ENCODE assay signal across 8 cellular contexts in the genomic region with DNA sequence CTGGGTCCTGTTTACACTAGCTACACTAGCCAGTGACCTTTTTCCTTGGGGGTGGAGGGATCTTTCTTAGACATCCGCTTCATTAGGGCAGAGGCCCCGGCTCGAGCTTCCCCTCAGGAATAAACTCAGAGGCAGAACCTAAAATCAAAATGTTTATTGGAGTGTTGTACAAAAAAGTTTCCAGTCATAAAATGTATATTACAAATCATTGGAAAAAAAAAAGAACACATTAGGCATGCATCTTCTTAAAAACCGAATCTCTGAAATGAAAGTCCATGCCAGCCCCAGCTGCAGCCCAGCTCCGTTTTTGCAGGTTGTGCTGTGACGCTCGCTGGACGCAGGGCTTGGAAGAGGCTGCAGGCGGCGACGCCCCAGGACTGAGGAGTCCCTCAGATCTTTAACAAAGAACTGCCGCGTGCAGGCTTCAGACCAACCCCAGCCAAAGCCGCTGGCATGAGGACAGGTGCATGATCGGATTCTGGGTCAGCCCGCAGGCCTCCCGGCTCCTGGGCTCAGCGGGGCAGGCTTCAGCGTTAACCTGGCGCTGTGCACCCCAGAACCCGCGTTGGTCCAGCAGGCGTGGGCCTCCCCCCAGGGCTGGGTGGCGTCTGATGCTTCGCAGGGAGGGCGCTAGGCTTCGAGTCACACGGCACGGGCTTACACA. TPM values are rescaled to one million over a fixed set of nuclear protein-coding genes. Genes with fewer than 3 reads are reported as not detected.
DNase-seq lines count a peak whose midpoint lies in the region; ATAC-seq and TF ChIP-seq lines count a peak whose summit lies in the region.

No MANE protein-coding gene starts in this region.

- no peak for DNase-seq in activated naive CD4-positive, alpha-beta T cell treated with anti-CD3 and anti-CD28 coated beads for 36 hours
- no peak for DNase-seq in activated naive CD4-positive, alpha-beta T cell treated with anti-CD3 and anti-CD28 coated beads, Interleukin-2, amount 50 U/mL, for 16 hours
- DNase-seq in WTC11 (ENCODE audit: low spot score), result peak; percentile 68
- DNase-seq in foreskin melanocyte, result peak; percentile 26
- no peak for DNase-seq in osteocyte (ENCODE audit: extremely low spot score, unreplicated experiment)
- DNase-seq in NK-92 (lab: John Stamatoyannopoulos, UW; ENCODE audit: unreplicated experiment), result no peak

- ATAC-seq in WTC11, result peak; percentile 8
- ATAC-seq in HG02588 (IDR thresholded peaks at IDR 0.05; ENCODE audit: unreplicated experiment), result no peak
- no peak for ATAC-seq in GM18861 (IDR thresholded peaks at IDR 0.05; ENCODE audit: unreplicated experiment)

- peaks cover 13% of the 10 kb centered on the region for H3K4me1 Mint-ChIP-seq in activated naive CD4-positive, alpha-beta T cell treated with anti-CD3 and anti-CD28 coated beads for 36 hours (ENCODE audit: low read depth)
- H3K4me1 Mint-ChIP-seq in WTC11 (peaks cover 27% of the 10 kb centered on the region), osteocyte (ENCODE audit: unreplicated experiment) (peaks cover 17% of the 10 kb centered on the region)

- no peaks in the 10 kb centered on the region for H3K9me3 Mint-ChIP-seq in activated naive CD4-positive, alpha-beta T cell treated with anti-CD3 and anti-CD28 coated beads for 36 hours
- H3K9me3 Mint-ChIP-seq in WTC11, result no peaks in the 10 kb centered on the region
- H3K9me3 Mint-ChIP-seq in osteocyte (ENCODE audit: unreplicated experiment), result no peaks in the 10 kb centered on the region

- TF ChIP-seq CTCF in WTC11 (IDR thresholded peaks at IDR 0.05) (no peak), osteocyte (IDR thresholded peaks at IDR 0.05) (no peak)

- peak overlapping the region; percentile 96 for H3K27ac Mint-ChIP-seq in activated naive CD4-positive, alpha-beta T cell treated with anti-CD3 and anti-CD28 coated beads for 36 hours
- H3K27ac Mint-ChIP-seq in WTC11 (peak overlapping the region; percentile 97), osteocyte (ENCODE audit: unreplicated experiment) (peak overlapping the region; percentile 98)

- POLR2A ChIA-PET in WTC11 (lab: Charles Lee), result interaction anchor here (0.6 to 2.4 kb wide), 12 partner anchors 25 to 1112 kb away, joined by 3 to 14 read pairs (median 4); partner anchors contain the start of genes GADD45B, LMNB2 and LSM7

- H3K4me3 Mint-ChIP-seq in activated naive CD4-positive, alpha-beta T cell treated with anti-CD3 and anti-CD28 coated beads for 36 hours, result peak overlapping the region; percentile 93
- peak overlapping the region; percentile 88 for H3K4me3 Mint-ChIP-seq in WTC11
- H3K4me3 Mint-ChIP-seq in osteocyte (ENCODE audit: unreplicated experiment), result peak overlapping the region; percentile 92

- H3K27me3 Mint-ChIP-seq in activated naive CD4-positive, alpha-beta T cell treated with anti-CD3 and anti-CD28 coated beads for 36 hours (ENCODE audit: low read depth), result no peaks in the 10 kb centered on the region
- H3K27me3 Mint-ChIP-seq in WTC11 (ENCODE audit: low read depth) (no peaks in the 10 kb centered on the region), osteocyte (ENCODE audit: unreplicated experiment) (no peaks in the 10 kb centered on the region)

- CTCF ChIA-PET in activated naive CD4-positive, alpha-beta T cell treated with anti-CD3 and anti-CD28 coated beads for 36 hours (lab: Charles Lee), result no interaction called here
- CTCF ChIA-PET in WTC11 (lab: Charles Lee), result interaction anchor here (0.6 to 3.0 kb wide), 15 partner anchors 11 to 1142 kb away, joined by 3 to 19 read pairs (median 5); partner anchors contain the start of genes GADD45B and LMNB2

- intact Hi-C loops in activated naive CD4-positive, alpha-beta T cell treated with anti-CD3 and anti-CD28 coated beads for 36 hours (cut with micrococcal nuclease), result no loop called here

- peaks cover 19% of the 10 kb centered on the region for H3K36me3 Mint-ChIP-seq in activated naive CD4-positive, alpha-beta T cell treated with anti-CD3 and anti-CD28 coated beads for 36 hours (ENCODE audit: low read depth)
- H3K36me3 Mint-ChIP-seq in WTC11 (peaks cover 11% of the 10 kb centered on the region), osteocyte (ENCODE audit: unreplicated experiment) (peaks cover 6% of the 10 kb centered on the region)

TF ChIP-seq in WTC11, 78 proteins besides CTCF, POLR2A, EP300 and RAD21:
- TF ChIP-seq ERG (CRISPR knock-in tag; IDR thresholded peaks at IDR 0.05) (no peak), ZNF281 (CRISPR knock-in tag; IDR thresholded peaks at IDR 0.05) (no peak), ZNF138 (CRISPR knock-in tag; conservative IDR thresholded peaks at IDR 0.05) (no peak), TP53 (CRISPR knock-in tag; IDR thresholded peaks at IDR 0.05) (no peak), FOXP1 (CRISPR knock-in tag; IDR thresholded peaks at IDR 0.05; ENCODE audit: borderline replicate concordance) (no peak), ZNF671 (CRISPR knock-in tag; IDR thresholded peaks at IDR 0.05) (no peak)
- TF ChIP-seq, protein P1, sequence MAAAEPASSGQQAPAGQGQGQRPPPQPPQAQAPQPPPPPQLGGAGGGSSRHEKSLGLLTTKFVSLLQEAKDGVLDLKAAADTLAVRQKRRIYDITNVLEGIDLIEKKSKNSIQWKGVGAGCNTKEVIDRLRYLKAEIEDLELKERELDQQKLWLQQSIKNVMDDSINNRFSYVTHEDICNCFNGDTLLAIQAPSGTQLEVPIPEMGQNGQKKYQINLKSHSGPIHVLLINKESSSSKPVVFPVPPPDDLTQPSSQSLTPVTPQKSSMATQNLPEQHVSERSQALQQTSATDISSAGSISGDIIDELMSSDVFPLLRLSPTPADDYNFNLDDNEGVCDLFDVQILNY (CRISPR knock-in tag; IDR thresholded peaks at IDR 0.05), result no peak
TF ChIP-seq in WTC11: peak in this region for 0.

RNA-seq across cellular contexts. Expression of gene TIMM13, which starts 0.8 kb away (rescaled TPM):
- 10 to 100 TPM; 67.3 to 70.8 TPM for total RNA-seq in activated naive CD4-positive, alpha-beta T cell treated with anti-CD3 and anti-CD28 coated beads for 36 hours
- total RNA-seq in WTC11 (2021) (296 to 342 TPM (median 309 TPM) in 3 replicates), osteocyte (108 and 109 TPM in 2 replicates)

RNA-seq across cellular contexts. Expression of gene LMNB2, which starts 28.6 kb away (rescaled TPM):
- total RNA-seq in activated naive CD4-positive, alpha-beta T cell treated with anti-CD3 and anti-CD28 coated beads for 36 hours, result 100 to 1,000 TPM in 1 of 2 experiments, 10 to 100 TPM in 1; 97.7 to 101 TPM
- 204 to 216 TPM (median 212 TPM) in 3 replicates for total RNA-seq in WTC11 (2021)
- 40.2 and 40.8 TPM in 2 replicates for total RNA-seq in osteocyte

RNA-seq across cellular contexts. Expression of gene GADD45B, which starts 47.8 kb away (rescaled TPM):
- total RNA-seq in activated naive CD4-positive, alpha-beta T cell treated with anti-CD3 and anti-CD28 coated beads for 36 hours, result 100 to 1,000 TPM; 107 to 112 TPM
- total RNA-seq in WTC11 (2021) (17.9 to 27.5 TPM (median 23.2 TPM) in 3 replicates), osteocyte (148 and 165 TPM in 2 replicates)

Comparison
In these comparisons a context has a peak if more than half of its experiments do, and no peak if none do; other contexts are left out.
1. DNase-seq: peak in WTC11 (single experiment) and foreskin melanocyte (single experiment); none in activated naive CD4-positive, alpha-beta T cell treated with anti-CD3 and anti-CD28 coated beads for 36 hours (single experiment), activated naive CD4-positive, alpha-beta T cell treated with anti-CD3 and anti-CD28 coated beads, Interleukin-2, amount 50 U/mL, for 16 hours (single experiment), osteocyte (single experiment) and NK-92 (single experiment).
2. Peak in every context shown above with its lines, with median percentiles within 50 percentile points of each other: H3K27ac Mint-ChIP-seq and H3K4me3 Mint-ChIP-seq.